ENCODE assay signal across 17 cellular contexts in the genomic region with DNA sequence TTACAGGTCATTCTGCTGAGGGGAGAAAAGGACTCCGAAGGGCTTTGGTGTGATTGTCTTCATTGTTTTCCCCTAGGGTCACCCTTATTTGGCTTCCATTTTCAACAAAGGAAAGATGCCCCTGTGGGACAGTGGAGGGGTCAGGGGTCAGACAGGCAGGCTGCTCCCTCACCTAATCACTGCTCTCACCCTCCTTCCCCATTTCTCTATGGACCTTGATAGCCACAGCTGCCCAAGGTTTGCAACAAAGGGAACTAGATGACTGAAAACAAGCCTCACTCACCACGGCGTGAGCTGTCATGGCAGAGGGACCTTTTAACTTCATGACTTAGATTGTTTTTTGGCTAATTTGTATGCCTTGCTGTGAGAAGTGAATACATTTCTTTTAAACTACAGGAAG. TPM values are rescaled to one million over a fixed set of nuclear protein-coding genes. Genes with fewer than 3 reads are reported as not detected.
DNase-seq lines count a peak whose midpoint lies in the region; ATAC-seq and TF ChIP-seq lines count a peak whose summit lies in the region.
"Had no signal": no experiment of that assay in that cellular context is flagged by ENCODE, and none has a peak within 500 bp of the region (broad histone marks: within the 10 kb centered on the region; RNA-seq: fewer than 3 reads in every experiment).

No MANE protein-coding gene starts in this region.

- peak overlapping the region; percentile 73 for H3K27ac Mint-ChIP-seq in activated T-helper 17 cell treated with anti-CD3 and anti-CD28 coated beads, Interleukin-2, amount 50 U/mL, for 72 hours
- no peak overlapping the region for H3K27ac Mint-ChIP-seq in MCF 10A (ENCODE audit: low read depth, unreplicated experiment)

- DNase-seq in CD1c-positive myeloid dendritic cell (ENCODE audit: extremely low spot score): peak; percentile 5
- DNase-seq in MCF 10A (ENCODE audit: unreplicated experiment): no peak
- DNase-seq in NCI-H1417 (lab: John Stamatoyannopoulos, UW): no peak
- no peak for DNase-seq in midbrain (lab: John Stamatoyannopoulos, UW)
- no peak for DNase-seq in SHP77 (lab: John Stamatoyannopoulos, UW)
- DNase-seq: activated CD4-positive, CD25-positive, alpha-beta regulatory T cell treated with anti-CD3 and anti-CD28 coated beads, Interleukin-2, amount 50 U/mL, for 72 hours; AML-193; effector memory CD4-positive, alpha-beta T cell; MM.1S; NCI-H748 treated with DMSO at 0.1 percent for 48 hours; ovary; SHP77 treated with DMSO at 0.1 percent for 48 hours had no signal

- no TSS peak for BruUV-seq in MCF 10A (replicated peaks; lab: Mats Ljungman, UMichigan)

- peak; percentile 32 for ATAC-seq in GM19023 (IDR thresholded peaks at IDR 0.05; ENCODE audit: unreplicated experiment)
- ATAC-seq in HG02870 (IDR thresholded peaks at IDR 0.05; ENCODE audit: unreplicated experiment): peak; percentile 29
- ATAC-seq in activated T-helper 17 cell treated with anti-CD3 and anti-CD28 coated beads, Interleukin-2, amount 50 U/mL, for 72 hours (replicated peaks): peak; percentile 42
- ATAC-seq: left lobe of liver had no signal

- no peaks in the 10 kb centered on the region for H3K9me3 Mint-ChIP-seq in activated T-helper 17 cell treated with anti-CD3 and anti-CD28 coated beads, Interleukin-2, amount 50 U/mL, for 72 hours
- no peaks in the 10 kb centered on the region for H3K9me3 Mint-ChIP-seq in MCF 10A (ENCODE audit: unreplicated experiment)

- intact Hi-C loops in MCF 10A (cut with micrococcal nuclease): no loop called here

- no peak for TF ChIP-seq CTCF in MCF 10A (IDR thresholded peaks at IDR 0.05; ENCODE audit: unreplicated experiment)

- peaks cover 11% of the 10 kb centered on the region for H3K4me1 Mint-ChIP-seq in activated T-helper 17 cell treated with anti-CD3 and anti-CD28 coated beads, Interleukin-2, amount 50 U/mL, for 72 hours
- peaks cover 7% of the 10 kb centered on the region for H3K4me1 Mint-ChIP-seq in MCF 10A (ENCODE audit: insufficient read depth, unreplicated experiment)

- H3K36me3 Mint-ChIP-seq in activated T-helper 17 cell treated with anti-CD3 and anti-CD28 coated beads, Interleukin-2, amount 50 U/mL, for 72 hours (ENCODE audit: low read depth): no peaks in the 10 kb centered on the region
- H3K36me3 Mint-ChIP-seq in MCF 10A (ENCODE audit: insufficient read depth, unreplicated experiment): no peaks in the 10 kb centered on the region

- peaks cover 13% of the 10 kb centered on the region for H3K27me3 Mint-ChIP-seq in activated T-helper 17 cell treated with anti-CD3 and anti-CD28 coated beads, Interleukin-2, amount 50 U/mL, for 72 hours
- H3K27me3 Mint-ChIP-seq in MCF 10A (ENCODE audit: insufficient read depth, unreplicated experiment): no peaks in the 10 kb centered on the region

- POLR2A ChIA-PET in MCF 10A (lab: Yijun Ruan, JAX): interaction anchor here (0.6 kb wide), 1 partner anchor 17 kb away, joined by 5 read pairs; no protein-coding TSS in a partner anchor

- CTCF ChIA-PET in MCF 10A (lab: Yijun Ruan, JAX): interaction anchor here (0.6 kb wide), 1 partner anchor 475 kb away, joined by 3 read pairs; no protein-coding TSS in a partner anchor

- peak overlapping the region; percentile 55 for H3K4me3 Mint-ChIP-seq in activated T-helper 17 cell treated with anti-CD3 and anti-CD28 coated beads, Interleukin-2, amount 50 U/mL, for 72 hours
- H3K4me3 Mint-ChIP-seq in MCF 10A (ENCODE audit: unreplicated experiment): no peak overlapping the region

RNA-seq across cellular contexts. Expression of a gene that starts 40.7 kb away (rescaled TPM):
- not detected for total RNA-seq in activated T-helper 17 cell treated with anti-CD3 and anti-CD28 coated beads, Interleukin-2, amount 50 U/mL, for 72 hours
- total RNA-seq in MCF 10A (2022): not detected in 2 replicates
- total RNA-seq: left lobe of liver, ovary, temporal lobe had no signal
